In genomic region chr7:134905375-134905774, GRCh38 we compare ENCODE assay signal across 8 cellular contexts.
A peak's percentile ranks its signal among the peaks of the same experiment; 100 is the strongest.
DNase-seq lines count a peak whose midpoint lies in the region; FAIRE-seq and TF ChIP-seq lines count a peak whose summit lies in the region.
"Had no signal": no experiment of that assay in that cellular context is flagged by ENCODE, and none has a peak within 500 bp of the region (broad histone marks: within the 10 kb centered on the region; RNA-seq: fewer than 3 reads in every experiment).

No MANE protein-coding gene starts in this region.

- intact Hi-C loops in CD14-positive monocyte (cut with micrococcal nuclease): no loop called here

- H4K91ac ChIP-seq in mesenchymal stem cell (ENCODE audit: low read length): no peak overlapping the region

- peaks cover under 1% of the 10 kb centered on the region for H3K4me1 ChIP-seq in mesenchymal stem cell (ENCODE audit: control insufficient read depth, insufficient read depth, low read depth, low read length)

- H2AK5ac ChIP-seq in mesenchymal stem cell (ENCODE audit: low read length, severe bottlenecking): no peak overlapping the region

- H3K18ac ChIP-seq in mesenchymal stem cell (ENCODE audit: low read depth in 1 of 2, low read length in 2 of 2): no peak overlapping the region

- H3K4ac ChIP-seq in mesenchymal stem cell (ENCODE audit: low read depth in 1 of 2, low read length in 2 of 2): no peak overlapping the region

- no peak overlapping the region for H3K4me3 Mint-ChIP-seq in CD14-positive monocyte

- H2BK12ac ChIP-seq in mesenchymal stem cell (ENCODE audit: low read length in 2 of 2): no peak overlapping the region

- H3K9ac ChIP-seq in mesenchymal stem cell (ENCODE audit: low read length): peak overlapping the region; percentile 81

- WGBS in mesenchymal stem cell: 48% methylated on average over 2 of the region's 2 CpGs

- H3K27me3 Mint-ChIP-seq in CD14-positive monocyte (ENCODE audit: low read depth in 3 of 3): peaks cover 0 to 2% (median 0%) of the 10 kb centered on the region in 3 donors

- H3K4me1 Mint-ChIP-seq in CD14-positive monocyte: peaks cover 3% of the 10 kb centered on the region

- H2AFZ ChIP-seq in mesenchymal stem cell (ENCODE audit: low read depth, low read length): no peak overlapping the region

- no peak overlapping the region for H3K27ac Mint-ChIP-seq in CD14-positive monocyte

- H3K27ac ChIP-seq in mesenchymal stem cell (ENCODE audit: low read length, poor library complexity, severe bottlenecking): no peak overlapping the region

- no peak for FAIRE-seq in urothelium cell line (lab: Jason Lieb, UNC)

- H3K4me3 ChIP-seq in mesenchymal stem cell (ENCODE audit: insufficient read depth in 1 of 2, low read depth in 1 of 2, low read length in 2 of 2): peak overlapping the region in 1 of 2 experiments; percentile 4

- TF ChIP-seq CTCF in CD14-positive monocyte (IDR thresholded peaks at IDR 0.05): no peak

- no peak overlapping the region for H2BK120ac ChIP-seq in mesenchymal stem cell (ENCODE audit: low read depth, low read length)

- no peaks in the 10 kb centered on the region for H3K27me3 ChIP-seq in mesenchymal stem cell (ENCODE audit: control insufficient read depth in 1 of 2, insufficient read depth in 1 of 2, low read length in 2 of 2)

- H2BK15ac ChIP-seq in mesenchymal stem cell (ENCODE audit: low read depth, poor library complexity, severe bottlenecking): no peak overlapping the region

- no peaks in the 10 kb centered on the region for H3K9me3 Mint-ChIP-seq in CD14-positive monocyte

- H3K9me3 ChIP-seq in mesenchymal stem cell (ENCODE audit: control insufficient read depth, low read length): no peaks in the 10 kb centered on the region

- H3K14ac ChIP-seq in mesenchymal stem cell (ENCODE audit: low read length in 2 of 2): no peak overlapping the region

- no peak overlapping the region for H3K4me2 ChIP-seq in mesenchymal stem cell (ENCODE audit: low read length, poor library complexity, severe bottlenecking)

- H3K36me3 ChIP-seq in mesenchymal stem cell (ENCODE audit: control insufficient read depth in 1 of 2, insufficient read depth in 2 of 2, low read depth in 1 of 2, low read length in 2 of 2): peaks cover 0 to 31% of the 10 kb centered on the region in 2 experiments

- no peak overlapping the region for H4K8ac ChIP-seq in mesenchymal stem cell (ENCODE audit: low read length)

- H3K79me1 ChIP-seq in mesenchymal stem cell (replicated peaks; ENCODE audit: low read length, poor library complexity, severe bottlenecking): peaks cover 35% of the 10 kb centered on the region

- H3K23ac ChIP-seq in mesenchymal stem cell (ENCODE audit: low read length in 2 of 2): no peak overlapping the region

- H3K36me3 Mint-ChIP-seq in CD14-positive monocyte: no peaks in the 10 kb centered on the region

- DNase-seq in LHCN-M2 (ENCODE audit: low read depth) (peak; percentile 98), dermis blood vessel endothelial cell (peak; percentile 57), mesenchymal stem cell (peak; percentile 92), urothelium cell line (ENCODE audit: low spot score) (peak; percentile 9), CD14-positive monocyte (ENCODE audit: low spot score) (no peak), NCI-H345 (lab: John Stamatoyannopoulos, UW) (no peak), T-helper 2 cell (no peak)
- DNase-seq: activated gamma-delta T cell had no signal

- no peak overlapping the region for H2BK5ac ChIP-seq in mesenchymal stem cell (ENCODE audit: low read depth, low read length, poor library complexity, severe bottlenecking)

Comparison
In these comparisons a context has a peak if more than half of its experiments do, and no peak if none do; other contexts are left out.
1. DNase-seq: peak in LHCN-M2 (single experiment), dermis blood vessel endothelial cell (single experiment), mesenchymal stem cell (single experiment) and urothelium cell line (single experiment); none in CD14-positive monocyte (single experiment), NCI-H345 (single experiment) and T-helper 2 cell (0 of 5).